ENCODE assay signal across 33 cellular contexts in genomic region chr9:133439337-133439736, GRCh38.
"Had no signal": no experiment of that assay in that cellular context is flagged by ENCODE, and none has a peak within 500 bp of the region (broad histone marks: within the 10 kb centered on the region; RNA-seq: fewer than 3 reads in every experiment).

No MANE protein-coding gene starts in this region.

- H3K4me3 ChIP-seq: heart left ventricle, ovary, prostate gland, skin epidermis, thoracic aorta, uterus had no signal

- H3K4me1 Mint-ChIP-seq: activated CD4-positive, alpha-beta memory T cell treated with anti-CD3 and anti-CD28 coated beads, Interleukin-2, amount 10 ng/mL, durations not matched to agents 7 days and 5 days; activated CD4-positive, alpha-beta T cell treated with anti-CD3 and anti-CD28 coated beads, Interleukin-2, amount 10 ng/mL, durations not matched to agents 7 days and 5 days; activated naive CD8-positive, alpha-beta T cell treated with anti-CD3 and anti-CD28 coated beads, Interleukin-2, amount 10 ng/mL, durations not matched to agents 7 days and 5 days; endodermal cell; immature natural killer cell; mesothelial cell of epicardium had no signal

- H3K27me3 Mint-ChIP-seq: activated CD4-positive, alpha-beta memory T cell treated with anti-CD3 and anti-CD28 coated beads, Interleukin-2, amount 10 ng/mL, durations not matched to agents 7 days and 5 days; activated CD4-positive, alpha-beta T cell treated with anti-CD3 and anti-CD28 coated beads, Interleukin-2, amount 10 ng/mL, durations not matched to agents 7 days and 5 days; activated naive CD8-positive, alpha-beta T cell treated with anti-CD3 and anti-CD28 coated beads, Interleukin-2, amount 10 ng/mL, durations not matched to agents 7 days and 5 days; naive thymus-derived CD4-positive, alpha-beta T cell; type B pancreatic cell had no signal

- DNase-seq: activated CD4-positive, alpha-beta memory T cell treated with anti-CD3 and anti-CD28 coated beads, Interleukin-2, amount 10 ng/mL, durations not matched to agents 7 days and 5 days; activated CD4-positive, alpha-beta T cell treated with anti-CD3 and anti-CD28 coated beads, Interleukin-2, amount 10 ng/mL, durations not matched to agents 7 days and 5 days; activated gamma-delta T cell treated with Interleukin-2 at 50 U/mL for 16 hours; activated naive CD8-positive, alpha-beta T cell treated with anti-CD3 and anti-CD28 coated beads, Interleukin-2, amount 10 ng/mL, durations not matched to agents 7 days and 5 days; amniotic stem cell; brain microvascular endothelial cell; caudate nucleus; endodermal cell; foreskin keratinocyte; heart left ventricle; hypothalamus; immature natural killer cell; kidney; left colon; mammary epithelial cell; naive thymus-derived CD4-positive, alpha-beta T cell; ovary; retina; stimulated activated CD4-positive, alpha-beta T cell treated with anti-CD3 and anti-CD28 coated beads, Interleukin-12 subunit alpha, Interleukin-12 subunit beta, amount 100 ng/mL, for 4 hours; stimulated activated CD4-positive, alpha-beta T cell treated with anti-CD3 and anti-CD28 coated beads, Interleukin-4, amount 100 ng/mL, for 4 hours; stimulated activated CD8-positive, alpha-beta memory T cell treated with anti-CD3 and anti-CD28 coated beads, Interleukin-4, amount 100 ng/mL, for 48 hours; stimulated activated naive CD4-positive, alpha-beta T cell; T-helper 1 cell; uterus; WERI-Rb-1 had no signal

- H3K4me1 ChIP-seq: foreskin keratinocyte, heart left ventricle, prostate gland, uterus had no signal

- H3K9me3 Mint-ChIP-seq: activated CD4-positive, alpha-beta memory T cell treated with anti-CD3 and anti-CD28 coated beads, Interleukin-2, amount 10 ng/mL, durations not matched to agents 7 days and 5 days; activated CD4-positive, alpha-beta T cell treated with anti-CD3 and anti-CD28 coated beads, Interleukin-2, amount 10 ng/mL, durations not matched to agents 7 days and 5 days; activated naive CD8-positive, alpha-beta T cell treated with anti-CD3 and anti-CD28 coated beads, Interleukin-2, amount 10 ng/mL, durations not matched to agents 7 days and 5 days; endodermal cell; immature natural killer cell; mesothelial cell of epicardium; naive thymus-derived CD4-positive, alpha-beta T cell; type B pancreatic cell had no signal

- H3K27me3 ChIP-seq: brain microvascular endothelial cell, foreskin keratinocyte, heart left ventricle, ovary, uterus had no signal

- H3K27ac ChIP-seq: brain microvascular endothelial cell, foreskin keratinocyte, heart left ventricle, ovary, prostate gland, skin epidermis, thoracic aorta, uterus, WERI-Rb-1 had no signal

- H3K27ac Mint-ChIP-seq: activated CD4-positive, alpha-beta memory T cell treated with anti-CD3 and anti-CD28 coated beads, Interleukin-2, amount 10 ng/mL, durations not matched to agents 7 days and 5 days; activated CD4-positive, alpha-beta T cell treated with anti-CD3 and anti-CD28 coated beads, Interleukin-2, amount 10 ng/mL, durations not matched to agents 7 days and 5 days; activated naive CD8-positive, alpha-beta T cell treated with anti-CD3 and anti-CD28 coated beads, Interleukin-2, amount 10 ng/mL, durations not matched to agents 7 days and 5 days; endodermal cell; immature natural killer cell; mesothelial cell of epicardium; naive thymus-derived CD4-positive, alpha-beta T cell; type B pancreatic cell had no signal

- ATAC-seq: activated CD4-positive, CD25-positive, alpha-beta regulatory T cell treated with anti-CD3 and anti-CD28 coated beads, Interleukin-2, amount 50 U/mL, for 24 hours; esophagus mucosa; foreskin keratinocyte; heart left ventricle; left colon; naive thymus-derived CD4-positive, alpha-beta T cell; sciatic nerve had no signal

- H3K4me3 Mint-ChIP-seq: activated CD4-positive, alpha-beta memory T cell treated with anti-CD3 and anti-CD28 coated beads, Interleukin-2, amount 10 ng/mL, durations not matched to agents 7 days and 5 days; activated CD4-positive, alpha-beta T cell treated with anti-CD3 and anti-CD28 coated beads, Interleukin-2, amount 10 ng/mL, durations not matched to agents 7 days and 5 days; activated naive CD8-positive, alpha-beta T cell treated with anti-CD3 and anti-CD28 coated beads, Interleukin-2, amount 10 ng/mL, durations not matched to agents 7 days and 5 days; endodermal cell; immature natural killer cell; mesothelial cell of epicardium; naive thymus-derived CD4-positive, alpha-beta T cell; type B pancreatic cell had no signal

- H3K36me3 Mint-ChIP-seq: activated naive CD8-positive, alpha-beta T cell treated with anti-CD3 and anti-CD28 coated beads, Interleukin-2, amount 10 ng/mL, durations not matched to agents 7 days and 5 days; immature natural killer cell; mesothelial cell of epicardium; naive thymus-derived CD4-positive, alpha-beta T cell; type B pancreatic cell had no signal
